8 cellular contexts compared by ENCODE assay signal in genomic region chr6:24583463-24584389, GRCh38.
DNase-seq lines count a peak whose midpoint lies in the region; ATAC-seq, FAIRE-seq and TF ChIP-seq lines count a peak whose summit lies in the region.

No MANE protein-coding gene starts in this region.

- H3K9me2 ChIP-seq in SU-DHL-6 (replicated peaks; ENCODE audit: insufficient read depth, low read length) = no peaks in the 10 kb centered on the region

- peaks cover 12% of the 10 kb centered on the region for H3K4me1 ChIP-seq in adipocyte (ENCODE audit: control insufficient read depth, insufficient read depth, low read length)

- peak; percentile 86 to 87 for ATAC-seq in left cardiac atrium
- ATAC-seq in HG03108 (IDR thresholded peaks at IDR 0.05; ENCODE audit: unreplicated experiment) = no peak

- H3K4me2 ChIP-seq in SU-DHL-6 (ENCODE audit: low read depth, low read length, poor library complexity, severe bottlenecking) = peak overlapping the region; percentile 24

- H3K27me3 ChIP-seq in SU-DHL-6 (ENCODE audit: low read length) = no peaks in the 10 kb centered on the region
- H3K27me3 ChIP-seq in adipocyte (replicated peaks; ENCODE audit: control insufficient read depth, insufficient read depth, low read length) = peaks cover 16% of the 10 kb centered on the region

- H3K9me3 ChIP-seq in SU-DHL-6 (ENCODE audit: insufficient read depth, low read length) = no peaks in the 10 kb centered on the region
- no peaks in the 10 kb centered on the region for H3K9me3 ChIP-seq in adipocyte (ENCODE audit: control insufficient read depth, low read length)

- peak; percentile 81 for FAIRE-seq in H54 (lab: Jason Lieb, UNC)

- TF ChIP-seq CTCF in SU-DHL-6 (IDR thresholded peaks at IDR 0.05; ENCODE audit: insufficient read depth, low read length, poor library complexity, severe bottlenecking) = peak; percentile 99

- no peak overlapping the region for H3K4me3 ChIP-seq in SU-DHL-6 (ENCODE audit: insufficient read depth, low read length, poor library complexity, severe bottlenecking)
- H3K4me3 ChIP-seq in adipocyte (ENCODE audit: low read length) = peak overlapping the region; percentile 45

- no peaks in the 10 kb centered on the region for H3K36me3 ChIP-seq in SU-DHL-6 (ENCODE audit: low read length)
- H3K36me3 ChIP-seq in adipocyte (ENCODE audit: control insufficient read depth, insufficient read depth, low read length, severe bottlenecking) = no peaks in the 10 kb centered on the region

- H4K20me1 ChIP-seq in SU-DHL-6 (ENCODE audit: low read depth, low read length) = no peaks in the 10 kb centered on the region

- DNase-seq in DMS 273 treated with DMSO at 0.1 percent for 48 hours (lab: John Stamatoyannopoulos, UW) = peak; percentile 37
- peak; percentile 35 for DNase-seq in H54 (ENCODE audit: insufficient read length, low spot score)
- DNase-seq in NCI-H1417 (lab: John Stamatoyannopoulos, UW) = peak; percentile 74 to 98 (median 96)
- DNase-seq in adipocyte (ENCODE audit: low read depth) = peak; percentile 88
- DNase-seq in left cardiac atrium = peak; percentile 77
- peak; percentile 72 for DNase-seq in retina

- no peak for TF ChIP-seq POLR2A in H54 (IDR thresholded peaks at IDR 0.05; ENCODE audit: low read depth, low read length)

- H3K9ac ChIP-seq in SU-DHL-6 (ENCODE audit: low read length) (no peak overlapping the region), adipocyte (ENCODE audit: low read length) (peak overlapping the region; percentile 23)

- intact Hi-C loops in left cardiac atrium (cut with DNase I) = loop anchor here (5.0 to 10.0 kb wide), 4 partner anchors 109 to 481 kb away; no protein-coding TSS in a partner anchor

- H3K27ac ChIP-seq in SU-DHL-6 (ENCODE audit: low read depth, low read length) = no peak overlapping the region

- H3K79me2 ChIP-seq in SU-DHL-6 (ENCODE audit: insufficient read depth, low read length) = no peaks in the 10 kb centered on the region

- H3F3A ChIP-seq in SU-DHL-6 (ENCODE audit: insufficient read depth) = no peaks in the 10 kb centered on the region

- H2AFZ ChIP-seq in SU-DHL-6 (ENCODE audit: low read depth, low read length, severe bottlenecking) = peak overlapping the region; percentile 15

Comparison
In these comparisons a context has a peak if more than half of its experiments do, and no peak if none do; other contexts are left out.
1. DNase-seq: peak in every context shown above with its lines; median percentile 96 in NCI-H1417; 88 in adipocyte; 77 in left cardiac atrium; 72 in retina; 37 in DMS 273 treated with DMSO at 0.1 percent for 48 hours; 35 in H54.